12 cellular contexts compared by ENCODE assay signal in genomic region chr9:127628644-127629467, GRCh38. TPM values are rescaled to one million over a fixed set of nuclear protein-coding genes. Genes with fewer than 3 reads are reported as not detected.
DNase-seq lines count a peak whose midpoint lies in the region; ATAC-seq, FAIRE-seq and TF ChIP-seq lines count a peak whose summit lies in the region.
"Had no signal": no experiment of that assay in that cellular context is flagged by ENCODE, and none has a peak within 500 bp of the region (broad histone marks: within the 10 kb centered on the region; RNA-seq: fewer than 3 reads in every experiment).

No MANE protein-coding gene starts in this region.

- TF ChIP-seq RAD21 in HepG2 (CRISPR knock-in tag; IDR thresholded peaks at IDR 0.05), result no peak

- TF ChIP-seq POLR2A in HepG2 (IDR thresholded peaks at IDR 0.05; ENCODE audit: insufficient read depth in 1 of 2, low read depth in 2 of 2, low read length in 2 of 2), result no peak
- no peak for TF ChIP-seq POLR2A in right lobe of liver (IDR thresholded peaks at IDR 0.05)
- no peak for TF ChIP-seq POLR2A in uterus (IDR thresholded peaks at IDR 0.05)

- H3K9me3 ChIP-seq in HepG2 (ENCODE audit: low read length), result no peaks in the 10 kb centered on the region
- no peaks in the 10 kb centered on the region for H3K9me3 ChIP-seq in right lobe of liver
- H3K9me3 ChIP-seq in uterus, result no peaks in the 10 kb centered on the region
- H3K9me3 ChIP-seq in small intestine (ENCODE audit: control insufficient read depth, low read depth), result no peaks in the 10 kb centered on the region
- H3K9me3 ChIP-seq: MG63 had no signal

- POLR2A ChIA-PET in HepG2 (lab: Yijun Ruan, JAX), result no interaction called here

- no peaks in the 10 kb centered on the region for H4K20me1 ChIP-seq in HepG2 (ENCODE audit: insufficient read depth, low read length)

- CTCF ChIA-PET in HepG2 (lab: Yijun Ruan, JAX; ENCODE audit: low intra/inter-chr PET ratio, low total read pairs), result no interaction called here

- H3K4me3 ChIP-seq in HepG2 (replicated peaks in 1 of 3; ENCODE audit: insufficient read depth in 1 of 3, low read depth in 2 of 3, low read length in 3 of 3) (no peak overlapping the region), right lobe of liver (no peak overlapping the region), uterus (no peak overlapping the region), small intestine (ENCODE audit: low read depth in 1 of 2, low read length in 2 of 2) (no peak overlapping the region)
- H3K4me3 ChIP-seq: MG63 had no signal

- TF ChIP-seq EP300 in HepG2 (IDR thresholded peaks at IDR 0.05; ENCODE audit: low read depth in 2 of 2, low read length in 2 of 2), result no peak
- TF ChIP-seq EP300 in HepG2 (CRISPR knock-in tag; IDR thresholded peaks at IDR 0.05; ENCODE audit: borderline replicate concordance), result no peak

- WGBS in HepG2 (ENCODE audit: low lambda C conversion rate), result 51% methylated on average over 9 of the region's 9 CpGs
- WGBS in right lobe of liver (ENCODE audit: insufficient coverage, low coverage, low lambda C conversion rate, missing lambda C conversion rate), result 78% methylated on average over 7 of the region's 9 CpGs
- 68 to 79% (median 69%) methylated on average over 9 of the region's 9 CpGs for WGBS in small intestine, 3 donors

- ATAC-seq in HepG2 (0 out of 3 replicates have a peak, but pooled peaks have one; percentile 28), right lobe of liver (no peak)

- in situ Hi-C loops in HepG2 (cut with HindIII; ENCODE audit: extremely low pct_ligation_motif_present, low pct_unique_long_range_greater_than_20kb), result no loop called here
- in situ Hi-C loops in G401 (cut with HindIII; ENCODE audit: low sequenced_read_pairs), result no loop called here

- DNase-seq in HepG2 (ENCODE audit: low spot score) (no peak), right lobe of liver (no peak), epithelial cell of prostate (ENCODE audit: low read depth, low spot score) (no peak), left kidney (ENCODE audit: low read depth, low spot score) (peak; percentile 17), uterus (peak; percentile 32 to 42), G401 (ENCODE audit: low spot score) (no peak), NCI-H1694 (lab: John Stamatoyannopoulos, UW) (no peak), small intestine (no peak)
- DNase-seq: DND-41, NCI-H2081, NCI-H526 treated with DMSO at 0.1 percent for 48 hours had no signal

- no peak overlapping the region for H3K9ac ChIP-seq in HepG2 (ENCODE audit: insufficient read depth, low read depth, low read length)

- FAIRE-seq in HepG2 (lab: Jason Lieb, UNC) (no peak), small intestine (lab: Jason Lieb, UNC) (no peak)

- TF ChIP-seq CTCF in HepG2 (CRISPR knock-in tag; IDR thresholded peaks at IDR 0.05) (no peak), right lobe of liver (IDR thresholded peaks at IDR 0.05) (no peak), uterus (IDR thresholded peaks at IDR 0.05) (no peak)

- H3K4me1 ChIP-seq in HepG2 (ENCODE audit: insufficient read depth, low read length) (peaks cover 20% of the 10 kb centered on the region), right lobe of liver (no peaks in the 10 kb centered on the region), uterus (peaks cover 0 to 6% of the 10 kb centered on the region in 2 donors), small intestine (ENCODE audit: control insufficient read depth in 2 of 2, insufficient read depth in 1 of 2, low read depth in 1 of 2, low read length in 1 of 2) (no peaks in the 10 kb centered on the region)

- H3K27me3 ChIP-seq in HepG2 (ENCODE audit: control insufficient read depth in 1 of 2, insufficient read depth in 2 of 2, low read length in 2 of 2) (no peaks in the 10 kb centered on the region), right lobe of liver (no peaks in the 10 kb centered on the region), uterus (no peaks in the 10 kb centered on the region), small intestine (ENCODE audit: control insufficient read depth in 2 of 2, insufficient read depth in 2 of 2, low read length in 2 of 2) (no peaks in the 10 kb centered on the region)
- H3K27me3 ChIP-seq: MG63 had no signal

- no peak overlapping the region for H2AFZ ChIP-seq in HepG2 (ENCODE audit: low read length)

- no TSS peak for BruUV-seq in HepG2 (replicated peaks; lab: Mats Ljungman, UMichigan)

- no peaks in the 10 kb centered on the region for H3K36me3 ChIP-seq in HepG2 (replicated peaks in 1 of 2; ENCODE audit: control insufficient read depth in 1 of 2, insufficient read depth in 2 of 2, low read length in 2 of 2)
- no peaks in the 10 kb centered on the region for H3K36me3 ChIP-seq in right lobe of liver
- no peaks in the 10 kb centered on the region for H3K36me3 ChIP-seq in uterus
- H3K36me3 ChIP-seq in small intestine (ENCODE audit: control insufficient read depth in 2 of 2, insufficient read depth in 2 of 2, low read length in 2 of 2), result no peaks in the 10 kb centered on the region
- H3K36me3 ChIP-seq: MG63 had no signal

- H3K4me2 ChIP-seq in HepG2 (ENCODE audit: low read depth, low read length), result no peak overlapping the region

- H3K79me2 ChIP-seq in HepG2 (ENCODE audit: insufficient read depth, low read length), result no peaks in the 10 kb centered on the region

- intact Hi-C loops in HepG2 (cut with micrococcal nuclease; ENCODE audit: unreplicated experiment) (no loop called here), right lobe of liver (cut with DNase I) (no loop called here), uterus (cut with DNase I; ENCODE audit: low total_unique reads) (no loop called here)

- no peak overlapping the region for H3K27ac ChIP-seq in HepG2 (ENCODE audit: extremely low read length, insufficient read depth, low read length)
- H3K27ac ChIP-seq in right lobe of liver, result no peak overlapping the region
- H3K27ac ChIP-seq in epithelial cell of prostate, result peak overlapping the region; percentile 58
- peak overlapping the region; percentile 25 to 45 for H3K27ac ChIP-seq in uterus
- no peak overlapping the region for H3K27ac ChIP-seq in small intestine (ENCODE audit: low read depth in 1 of 2, low read length in 1 of 2)

TF ChIP-seq in HepG2, 621 proteins besides CTCF, POLR2A, EP300 and RAD21 (continues in another document):
- TF ChIP-seq HNRNPLL (IDR thresholded peaks at IDR 0.05; ENCODE audit: low read depth, low read length, poor library complexity, severe bottlenecking) (no peak), ZNF275 (CRISPR knock-in tag; IDR thresholded peaks at IDR 0.05; ENCODE audit: borderline replicate concordance) (no peak), NFYB (CRISPR knock-in tag; IDR thresholded peaks at IDR 0.05) (no peak)

RNA-seq across cellular contexts. Expression of gene STXBP1, which starts 16.8 kb away (rescaled TPM):
- total RNA-seq in HepG2 (2016; rRNA removed; fragmentation: Illumina TruSeq; extraction: Trizol), result 2.9 and 4.4 TPM in 2 replicates
- total RNA-seq in HepG2 (2016; cell fraction: cytosol; rRNA removed; fragmentation: Illumina TruSeq; extraction: Trizol; ENCODE audit: low read depth), result 2.6 and 3.0 TPM in 2 replicates
- 2.7 and 5.6 TPM in 2 replicates for total RNA-seq in HepG2 (2016; cell fraction: insoluble cytoplasmic fraction; rRNA removed; fragmentation: Illumina TruSeq; extraction: Trizol)
- total RNA-seq in HepG2 (2016; cell fraction: membrane; rRNA removed; fragmentation: Illumina TruSeq; extraction: Trizol), result 3.8 and 5.2 TPM in 2 replicates
- total RNA-seq in HepG2 (2016; cell fraction: nucleus; rRNA removed; fragmentation: Illumina TruSeq; extraction: Trizol), result 2.6 and 3.7 TPM in 2 replicates
- polyA plus RNA-seq in HepG2 (2011; rRNA removed), result 2.9 and 4.1 TPM in 2 replicates
- polyA plus RNA-seq in HepG2 (2011; cell fraction: cytosol; rRNA removed), result 2.4 and 5.1 TPM in 2 replicates
- polyA plus RNA-seq in HepG2 (2011; cell fraction: nucleus; rRNA removed), result 6.7 and 8.1 TPM in 2 replicates
- 5.9 and 8.8 TPM in 2 replicates for polyA plus RNA-seq in HepG2 (2012)
- 5.5 and 6.6 TPM in 2 replicates for polyA plus RNA-seq in HepG2 (2016; cell fraction: cytosol; fragmentation: Illumina TruSeq; extraction: Trizol; ENCODE audit: low read depth)
- 5.6 and 8.0 TPM in 2 replicates for polyA plus RNA-seq in HepG2 (2016; cell fraction: insoluble cytoplasmic fraction; fragmentation: Illumina TruSeq; extraction: Trizol; ENCODE audit: low read depth)
- 6.0 and 6.1 TPM in 2 replicates for polyA plus RNA-seq in HepG2 (2016; cell fraction: membrane; fragmentation: Illumina TruSeq; extraction: Trizol; ENCODE audit: low read depth)
- polyA plus RNA-seq in HepG2 (2016; cell fraction: nucleus; fragmentation: Illumina TruSeq; extraction: Trizol; ENCODE audit: insufficient read depth, low read depth), result 8.0 and 9.7 TPM in 2 replicates
- polyA minus RNA-seq in HepG2 (2011; rRNA and poly(A)+ RNA removed; ENCODE audit: low replicate concordance), result 3.4 and 23.2 TPM in 2 replicates
- polyA minus RNA-seq in HepG2 (2011; cell fraction: cytosol; rRNA and poly(A)+ RNA removed), result 4.3 and 8.2 TPM in 2 replicates
- 3.6 and 7.6 TPM in 2 replicates for polyA minus RNA-seq in HepG2 (2011; cell fraction: nucleus; rRNA and poly(A)+ RNA removed)
- 10 to 100 TPM in 1 of 6 experiments, 1 to 10 TPM in 5; 1.8 to 13.5 (median 4.1) TPM for total RNA-seq in right lobe of liver
- total RNA-seq in uterus, result 100 to 1,000 TPM in 2 of 4 donors, 10 to 100 TPM in 2; 46.6 to 147 (median 99.5) TPM
- total RNA-seq in G401 (2014; rRNA removed; shearing (Covaris generic)), result 2.8 and 11.2 TPM in 2 replicates
- 10 to 100 TPM in 1 of 3 donors, 1 to 10 TPM in 1, under 1 TPM in 1; 0.89 to 14.3 (median 1.9) TPM for polyA plus RNA-seq in small intestine

Comparison
In these comparisons a context has a peak if more than half of its experiments do, and no peak if none do; other contexts are left out.
1. DNase-seq: peak in left kidney (single experiment) and uterus (2 of 2); none in HepG2 (single experiment), right lobe of liver (0 of 3), epithelial cell of prostate (single experiment), G401 (single experiment), NCI-H1694 (single experiment) and small intestine (single experiment).
2. H3K27ac ChIP-seq: peak in epithelial cell of prostate (single experiment) and uterus (2 of 2); none in HepG2 (single experiment), right lobe of liver (0 of 3) and small intestine (0 of 2).